ENCODE assay signal across 25 cellular contexts in the genomic region with DNA sequence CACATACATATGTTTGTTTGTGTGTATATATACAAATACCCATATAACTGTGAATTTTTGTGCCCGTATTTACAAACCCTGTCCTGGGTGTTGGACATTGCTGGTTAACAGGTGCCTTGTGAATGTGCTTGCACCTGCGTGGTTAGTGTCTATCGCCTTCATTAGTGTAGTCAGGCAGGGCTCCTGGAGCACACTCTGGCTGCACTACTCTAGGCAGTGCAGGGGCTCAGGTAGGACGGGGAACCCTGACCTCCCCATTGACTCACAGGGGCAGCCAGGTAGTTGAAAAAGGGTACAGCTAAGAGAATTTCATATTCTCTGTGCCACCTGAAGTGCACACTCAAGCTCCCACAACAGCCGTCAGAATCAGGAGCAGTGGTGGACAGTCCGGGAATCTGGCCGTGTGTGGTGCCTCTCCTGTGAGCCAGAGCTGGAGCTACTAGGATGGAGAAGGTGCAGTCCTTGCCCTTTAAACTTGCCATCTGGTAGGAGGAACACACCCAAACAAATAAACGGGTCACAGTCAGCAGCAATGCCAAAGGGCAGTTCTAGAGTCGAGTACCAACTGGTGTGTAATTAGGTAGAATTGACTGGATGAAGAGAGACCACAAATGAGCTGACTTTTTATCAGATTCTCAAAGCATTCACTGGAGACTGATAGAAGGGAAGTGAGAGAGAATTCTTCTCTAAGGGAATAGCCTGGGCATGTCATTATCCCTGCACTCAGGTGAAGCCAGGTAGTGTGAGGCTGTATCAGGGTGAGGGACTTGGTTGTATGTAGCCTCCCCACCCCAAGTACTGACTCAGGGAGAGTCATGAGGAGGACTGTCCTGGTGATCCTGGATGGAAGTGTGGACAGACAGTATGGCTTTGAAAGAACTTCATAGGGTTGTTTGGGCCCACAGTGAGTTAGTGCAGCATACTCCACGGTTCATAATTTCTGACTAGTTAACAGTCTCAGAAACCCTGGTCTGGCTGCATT. TPM values are rescaled to one million over a fixed set of nuclear protein-coding genes. Genes with fewer than 3 reads are reported as not detected.
DNase-seq lines count a peak whose midpoint lies in the region; TF ChIP-seq lines count a peak whose summit lies in the region.
"Had no signal": no experiment of that assay in that cellular context is flagged by ENCODE, and none has a peak within 500 bp of the region (broad histone marks: within the 10 kb centered on the region; RNA-seq: fewer than 3 reads in every experiment).

No MANE protein-coding gene starts in this region.

- peaks cover 2 to 12% (median 10%) of the 10 kb centered on the region in 4 donors for H3K4me1 ChIP-seq in liver (ENCODE audit: control insufficient read depth in 4 of 4, insufficient read depth in 4 of 4, low read length in 3 of 4)
- H3K4me1 ChIP-seq: BE2C, suprapubic skin, uterus had no signal

- no peaks in the 10 kb centered on the region for H3K27me3 Mint-ChIP-seq in type B pancreatic cell
- H3K27me3 Mint-ChIP-seq: dendritic cell treated with granulocyte-macrophage colony-stimulating factor and Interleukin-4, amounts not matched to agents 40 ng/mL and 50 ng/mL, for 4 days; naive B cell had no signal

- WGBS in liver: 57% methylated on average over 10 of the region's 10 CpGs

- H3K9ac ChIP-seq in liver (ENCODE audit: low read depth in 1 of 2, low read length in 2 of 2): no peak overlapping the region

- no peak for TF ChIP-seq CTCF in liver (IDR thresholded peaks at IDR 0.05; ENCODE audit: low read depth, low read length, missing input control)
- no peak for TF ChIP-seq CTCF in type B pancreatic cell (conservative IDR thresholded peaks at IDR 0.05)

- H3K27ac ChIP-seq in liver (ENCODE audit: low read depth in 1 of 2, low read length in 2 of 2): no peak overlapping the region
- H3K27ac ChIP-seq: HL-60, skin epidermis, suprapubic skin, uterus, VCaP had no signal

- peaks cover 9% of the 10 kb centered on the region for H3K36me3 Mint-ChIP-seq in type B pancreatic cell

- H3K27ac Mint-ChIP-seq in type B pancreatic cell: peak overlapping the region; percentile 23
- H3K27ac Mint-ChIP-seq: dendritic cell treated with granulocyte-macrophage colony-stimulating factor and Interleukin-4, amounts not matched to agents 40 ng/mL and 50 ng/mL, for 4 days had no signal

- peak; percentile 36 to 53 for TF ChIP-seq RAD21 in liver (IDR thresholded peaks at IDR 0.05)

- no peaks in the 10 kb centered on the region for H3K9me3 Mint-ChIP-seq in type B pancreatic cell
- H3K9me3 Mint-ChIP-seq: dendritic cell treated with granulocyte-macrophage colony-stimulating factor and Interleukin-4, amounts not matched to agents 40 ng/mL and 50 ng/mL, for 4 days; naive B cell had no signal

- peaks cover 0 to 3% (median 1%) of the 10 kb centered on the region in 4 donors for H3K36me3 ChIP-seq in liver (ENCODE audit: control insufficient read depth in 4 of 4, insufficient read depth in 3 of 4, low read depth in 1 of 4, low read length in 3 of 4)
- H3K36me3 ChIP-seq: uterus had no signal

- H3K4me3 Mint-ChIP-seq in type B pancreatic cell: no peak overlapping the region
- H3K4me3 Mint-ChIP-seq: dendritic cell treated with granulocyte-macrophage colony-stimulating factor and Interleukin-4, amounts not matched to agents 40 ng/mL and 50 ng/mL, for 4 days had no signal

- peaks cover 9% of the 10 kb centered on the region for H3K4me1 Mint-ChIP-seq in type B pancreatic cell (ENCODE audit: unreplicated experiment)

- H3K27me3 ChIP-seq in liver (ENCODE audit: control insufficient read depth in 4 of 4, insufficient read depth in 4 of 4, low read length in 3 of 4): no peaks in the 10 kb centered on the region
- H3K27me3 ChIP-seq: BE2C, suprapubic skin, uterus had no signal

- no peaks in the 10 kb centered on the region for H3K9me3 ChIP-seq in liver (ENCODE audit: control insufficient read depth in 4 of 4, low read length in 3 of 4)
- H3K9me3 ChIP-seq: BE2C, suprapubic skin, uterus had no signal

- DNase-seq in NCI-H748 (lab: John Stamatoyannopoulos, UW; ENCODE audit: unreplicated experiment) (peak; percentile 20), NCI-H748 treated with DMSO at 0.1 percent for 48 hours (lab: John Stamatoyannopoulos, UW) (no peak), SW480 (ENCODE audit: low spot score) (peak; percentile 3), type B pancreatic cell (ENCODE audit: extremely low spot score, unreplicated experiment) (no peak), H4 (ENCODE audit: low spot score) (no peak), T-helper 2 cell (no peak)
- DNase-seq in stimulated activated CD4-positive, alpha-beta T cell treated with anti-CD3 and anti-CD28 coated beads, Interleukin-2, amount 100 ng/mL, for 24 hours: no peak
- DNase-seq: activated naive CD4-positive, alpha-beta T cell treated with anti-CD3 and anti-CD28 coated beads, Interleukin-2, amount 50 U/mL, for 16 hours; amygdala; BE2C; H7; naive B cell; NCI-H1048; NCI-H1930; NCI-H446; NK-92 treated with Interleukin-12 subunit alpha and Interleukin-12 subunit beta, amount 100 ng/mL, for 24 hours; stimulated activated CD4-positive, alpha-beta T cell treated with anti-CD3 and anti-CD28 coated beads, Interleukin-1b, Interleukin-23, amount 100 ng/mL, for 48 hours; uterus had no signal

- H3K4me3 ChIP-seq in liver (ENCODE audit: low read depth in 1 of 3, low read length in 3 of 3): no peak overlapping the region
- H3K4me3 ChIP-seq: GM12878, skin epidermis, suprapubic skin, uterus had no signal

TF ChIP-seq in liver, 16 proteins besides CTCF, POLR2A, EP300 and RAD21:
- TF ChIP-seq GABPA (IDR thresholded peaks at IDR 0.05 in 1 of 2, conservative IDR thresholded peaks at IDR 0.05 in 1 of 2): no peak
- TF ChIP-seq, protein P1, sequence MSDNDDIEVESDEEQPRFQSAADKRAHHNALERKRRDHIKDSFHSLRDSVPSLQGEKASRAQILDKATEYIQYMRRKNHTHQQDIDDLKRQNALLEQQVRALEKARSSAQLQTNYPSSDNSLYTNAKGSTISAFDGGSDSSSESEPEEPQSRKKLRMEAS (IDR thresholded peaks at IDR 0.05): peak; percentile 32
- peak; percentile 46 to 56 for TF ChIP-seq RXRA (IDR thresholded peaks at IDR 0.05)
- peak; percentile 76 to 82 for TF ChIP-seq HNF4A (conservative IDR thresholded peaks at IDR 0.05)
- TF ChIP-seq HNF4G (IDR thresholded peaks at IDR 0.05): peak; percentile 13

RNA-seq across cellular contexts. Expression of a gene that starts 44.1 kb away (rescaled TPM):
- total RNA-seq in liver (10 to 100 TPM; 17.8 to 30.9 TPM), type B pancreatic cell (ENCODE audit: low replicate concordance) (62.5 and 71.1 TPM in 2 replicates)
- 10 to 100 TPM in 1 of 2 donors, 1 to 10 TPM in 1; 5.8 to 10.7 TPM for polyA plus RNA-seq in liver
- total RNA-seq in H4 (2014; rRNA removed; shearing (Covaris generic)): 23.6 and 29.4 TPM in 2 replicates

Comparison
In these comparisons a context has a peak if more than half of its experiments do, and no peak if none do; other contexts are left out.
1. DNase-seq: peak in NCI-H748 (single experiment) and SW480 (single experiment); none in NCI-H748 treated with DMSO at 0.1 percent for 48 hours (single experiment), type B pancreatic cell (single experiment), H4 (single experiment), T-helper 2 cell (0 of 5) and stimulated activated CD4-positive, alpha-beta T cell treated with anti-CD3 and anti-CD28 coated beads, Interleukin-2, amount 100 ng/mL, for 24 hours (0 of 2).